31 cellular contexts compared by ENCODE assay signal in the genomic region with DNA sequence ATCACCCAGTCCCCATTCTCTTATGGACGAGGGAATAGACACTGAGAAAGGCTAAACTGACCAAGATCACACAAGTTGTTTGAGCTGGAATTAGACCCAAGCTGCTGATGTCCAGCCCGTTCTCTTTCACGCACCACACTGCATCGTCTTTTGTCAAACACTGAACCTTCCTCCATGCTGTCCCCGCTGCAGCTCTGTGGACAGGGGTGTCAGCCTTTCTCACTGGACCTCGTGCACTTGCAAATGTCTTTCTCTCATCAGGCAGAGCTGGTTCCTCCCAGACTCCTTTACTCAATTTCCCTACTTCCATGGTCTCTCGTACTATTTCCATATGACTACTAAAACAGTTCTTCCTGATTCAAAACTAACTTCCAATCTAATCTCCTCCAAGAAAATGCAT.
"Had no signal": no experiment of that assay in that cellular context is flagged by ENCODE, and none has a peak within 500 bp of the region (broad histone marks: within the 10 kb centered on the region; RNA-seq: fewer than 3 reads in every experiment).

No MANE protein-coding gene starts in this region.

- DNase-seq: naive thymus-derived CD4-positive, alpha-beta T cell; natural killer cell; nucleus accumbens; pancreas; retina; right cardiac atrium; spleen; stimulated activated CD4-positive, alpha-beta T cell treated with anti-CD3 and anti-CD28 coated beads, Interleukin-12 subunit alpha, Interleukin-12 subunit beta, amount 100 ng/mL, for 4 hours; stimulated activated CD4-positive, alpha-beta T cell treated with anti-CD3 and anti-CD28 coated beads, Interleukin-1b, Interleukin-23, amount 100 ng/mL, for 48 hours; stimulated activated CD4-positive, alpha-beta T cell treated with anti-CD3 and anti-CD28 coated beads, Interleukin-4, amount 100 ng/mL, for 1 hour; stimulated activated CD4-positive, alpha-beta T cell treated with anti-CD3 and anti-CD28 coated beads, Interleukin-4, amount 100 ng/mL, for 4 hours; stimulated activated CD8-positive, alpha-beta memory T cell treated with anti-CD3 and anti-CD28 coated beads, Interleukin-4, amount 100 ng/mL, for 48 hours; stimulated activated naive CD4-positive, alpha-beta T cell; stimulated activated naive CD8-positive, alpha-beta T cell treated with anti-CD3 and anti-CD28 coated beads, Interleukin-15, amount 100 ng/mL, for 72 hours; stimulated activated naive CD8-positive, alpha-beta T cell treated with anti-CD3 and anti-CD28 coated beads, Interleukin-15, Interleukin-2, amounts not matched to agents 100 U/mL and 50 U/mL, for 24 hours; substantia nigra; testis; tibial artery; transverse colon; upper lobe of right lung had no signal

- H3K4me3 ChIP-seq: pancreas, prostate gland, skin epidermis, smooth muscle cell, spleen, suprapubic skin, testis, tibial artery, transverse colon, upper lobe of right lung, vagina had no signal

- H3K27ac ChIP-seq: neutrophil, pancreas, prostate gland, skin epidermis, spleen, suprapubic skin, testis, tibial artery, transverse colon, upper lobe of right lung, vagina had no signal

- H3K27me3 ChIP-seq: neutrophil, pancreas, spleen, suprapubic skin, testis, tibial artery, transverse colon, upper lobe of right lung, vagina had no signal

- H3K4me2 ChIP-seq: smooth muscle cell had no signal

- H3K9me3 ChIP-seq: neutrophil, pancreas, prostate gland, spleen, suprapubic skin, testis, tibial artery, transverse colon, upper lobe of right lung, vagina had no signal

- ATAC-seq: naive thymus-derived CD4-positive, alpha-beta T cell; natural killer cell; pancreas; right cardiac atrium; sciatic nerve; stimulated activated memory B cell treated with anti-CD40 and anti-IgM and Interleukin-4, amounts not matched to agents 10 μg/mL and 1 μg/mL and 100 μg/mL, for 72 hours; stimulated activated naive CD8-positive, alpha-beta T cell treated with anti-CD3 and anti-CD28 coated beads, Interleukin-15, amount 100 ng/mL, for 72 hours; stimulated activated naive CD8-positive, alpha-beta T cell treated with anti-CD3 and anti-CD28 coated beads, Interleukin-15, Interleukin-2, amounts not matched to agents 100 U/mL and 50 U/mL, for 24 hours; upper lobe of right lung had no signal

- H3K27ac Mint-ChIP-seq: naive thymus-derived CD4-positive, alpha-beta T cell; natural killer cell; stimulated activated memory B cell treated with anti-CD40 and anti-IgM and Interleukin-4, amounts not matched to agents 10 μg/mL and 1 μg/mL and 100 μg/mL, for 72 hours; stimulated activated naive CD8-positive, alpha-beta T cell treated with anti-CD3 and anti-CD28 coated beads, Interleukin-15, amount 100 ng/mL, for 72 hours had no signal

- H3K36me3 ChIP-seq: neutrophil, pancreas, prostate gland, spleen, suprapubic skin, tibial artery, transverse colon, upper lobe of right lung, vagina had no signal

- H3K4me1 Mint-ChIP-seq: naive thymus-derived CD4-positive, alpha-beta T cell; natural killer cell; stimulated activated memory B cell treated with anti-CD40 and anti-IgM and Interleukin-4, amounts not matched to agents 10 μg/mL and 1 μg/mL and 100 μg/mL, for 72 hours; stimulated activated naive CD8-positive, alpha-beta T cell treated with anti-CD3 and anti-CD28 coated beads, Interleukin-15, amount 100 ng/mL, for 72 hours had no signal

- H3K4me3 Mint-ChIP-seq: naive thymus-derived CD4-positive, alpha-beta T cell; natural killer cell; nephron; neural crest cell; stimulated activated memory B cell treated with anti-CD40 and anti-IgM and Interleukin-4, amounts not matched to agents 10 μg/mL and 1 μg/mL and 100 μg/mL, for 72 hours; stimulated activated naive CD8-positive, alpha-beta T cell treated with anti-CD3 and anti-CD28 coated beads, Interleukin-15, amount 100 ng/mL, for 72 hours; type B pancreatic cell had no signal

- H3K27me3 Mint-ChIP-seq: stimulated activated memory B cell treated with anti-CD40 and anti-IgM and Interleukin-4, amounts not matched to agents 10 μg/mL and 1 μg/mL and 100 μg/mL, for 72 hours; type B pancreatic cell had no signal

- H3K9me3 Mint-ChIP-seq: nephron; neural crest cell; stimulated activated memory B cell treated with anti-CD40 and anti-IgM and Interleukin-4, amounts not matched to agents 10 μg/mL and 1 μg/mL and 100 μg/mL, for 72 hours; stimulated activated naive CD8-positive, alpha-beta T cell treated with anti-CD3 and anti-CD28 coated beads, Interleukin-15, amount 100 ng/mL, for 72 hours; type B pancreatic cell had no signal

- H3K4me1 ChIP-seq: prostate gland, spleen, suprapubic skin, testis, tibial artery, transverse colon, upper lobe of right lung, vagina had no signal

- H3K36me3 Mint-ChIP-seq: naive thymus-derived CD4-positive, alpha-beta T cell; natural killer cell; stimulated activated memory B cell treated with anti-CD40 and anti-IgM and Interleukin-4, amounts not matched to agents 10 μg/mL and 1 μg/mL and 100 μg/mL, for 72 hours had no signal
